10 cellular contexts compared by ENCODE assay signal in genomic region chr6:71289802-71290175, GRCh38. TPM values are rescaled to one million over a fixed set of nuclear protein-coding genes. Genes with fewer than 3 reads are reported as not detected.
A peak's percentile ranks its signal among the peaks of the same experiment; 100 is the strongest.
DNase-seq lines count a peak whose midpoint lies in the region; ATAC-seq and TF ChIP-seq lines count a peak whose summit lies in the region.
"Had no signal": no experiment of that assay in that cellular context is flagged by ENCODE, and none has a peak within 500 bp of the region (broad histone marks: within the 10 kb centered on the region; RNA-seq: fewer than 3 reads in every experiment).

No MANE protein-coding gene starts in this region.

- POLR2A ChIA-PET in naive thymus-derived CD4-positive, alpha-beta T cell (lab: Charles Lee): no interaction called here

- H3K27ac Mint-ChIP-seq in IgD-negative memory B cell: peak overlapping the region in 2 of 3 donors; percentile 77 to 82
- peak overlapping the region in 5 of 9 donors; percentile 15 to 81 (median 63) for H3K27ac Mint-ChIP-seq in naive thymus-derived CD4-positive, alpha-beta T cell

- intact Hi-C loops in naive thymus-derived CD4-positive, alpha-beta T cell (cut with micrococcal nuclease): loop anchor here (2.0 to 5.0 kb wide), 6 partner anchors 59 to 1493 kb away; partner anchors contain the start of genes FAM135A (in 2 of the 2), KCNQ5 (in 1 of the 2) and LMBRD1 (in 1 of the 2)

- H3K4me3 ChIP-seq in AG10803 (ENCODE audit: low read length): peak overlapping the region; percentile 67
- peak overlapping the region; percentile 71 for H3K4me3 ChIP-seq in choroid plexus epithelial cell (ENCODE audit: low read depth, low read length)
- peak overlapping the region; percentile 41 for H3K4me3 ChIP-seq in naive thymus-derived CD4-positive, alpha-beta T cell (ENCODE audit: low read length)
- H3K4me3 ChIP-seq: K562 had no signal

- peaks cover 13% of the 10 kb centered on the region for H3K36me3 Mint-ChIP-seq in IgD-negative memory B cell
- H3K36me3 Mint-ChIP-seq in naive thymus-derived CD4-positive, alpha-beta T cell: peaks cover 9 to 14% (median 11%) of the 10 kb centered on the region in 5 donors

- no peak for ATAC-seq in naive thymus-derived CD4-positive, alpha-beta T cell
- ATAC-seq: K562 had no signal

- peaks cover 39 to 41% (median 41%) of the 10 kb centered on the region in 3 donors for H3K4me1 Mint-ChIP-seq in IgD-negative memory B cell
- peaks cover 29 to 43% (median 35%) of the 10 kb centered on the region in 7 donors for H3K4me1 Mint-ChIP-seq in naive thymus-derived CD4-positive, alpha-beta T cell

- no peak overlapping the region for H3K27ac ChIP-seq in naive thymus-derived CD4-positive, alpha-beta T cell (ENCODE audit: low read depth, low read length)

- DNase-seq in AG10803 (ENCODE audit: low read depth): no peak
- DNase-seq in choroid plexus epithelial cell (ENCODE audit: low read depth): no peak
- DNase-seq in naive thymus-derived CD4-positive, alpha-beta T cell: no peak
- DNase-seq in iPS-NIHi7 (ENCODE audit: extremely low spot score): no peak
- no peak for DNase-seq in cerebellar cortex (ENCODE audit: low spot score)
- no peak for DNase-seq in NCI-H524 treated with DMSO at 0.1 percent for 48 hours (lab: John Stamatoyannopoulos, UW)
- no peak for DNase-seq in DMS 273 (lab: John Stamatoyannopoulos, UW; ENCODE audit: unreplicated experiment)

- CTCF ChIA-PET in naive thymus-derived CD4-positive, alpha-beta T cell (lab: Charles Lee): no interaction called here

- no peaks in the 10 kb centered on the region for H3K9me3 ChIP-seq in naive thymus-derived CD4-positive, alpha-beta T cell (ENCODE audit: control insufficient read depth in 2 of 3, low read length in 3 of 3)
- H3K9me3 ChIP-seq: adrenal gland had no signal

- H3K27me3 Mint-ChIP-seq in IgD-negative memory B cell: no peaks in the 10 kb centered on the region
- peaks cover 0 to 20% (median 0%) of the 10 kb centered on the region in 5 donors for H3K27me3 Mint-ChIP-seq in naive thymus-derived CD4-positive, alpha-beta T cell

- peak overlapping the region; percentile 83 to 94 (median 92) for H3K4me3 Mint-ChIP-seq in IgD-negative memory B cell
- H3K4me3 Mint-ChIP-seq in naive thymus-derived CD4-positive, alpha-beta T cell: peak overlapping the region; percentile 62 to 88 (median 83)

- H3K36me3 ChIP-seq in naive thymus-derived CD4-positive, alpha-beta T cell (ENCODE audit: control insufficient read depth in 2 of 3, insufficient read depth in 3 of 3, low read length in 3 of 3): peaks cover 0 to 3% (median 0%) of the 10 kb centered on the region in 3 experiments
- H3K36me3 ChIP-seq: adrenal gland had no signal

- TF ChIP-seq CTCF in AG10803 (conservative IDR thresholded peaks at IDR 0.05; ENCODE audit: low read length): no peak
- TF ChIP-seq CTCF in choroid plexus epithelial cell (conservative IDR thresholded peaks at IDR 0.05; ENCODE audit: low read depth, low read length): no peak

- H3K4me1 ChIP-seq in naive thymus-derived CD4-positive, alpha-beta T cell (ENCODE audit: control insufficient read depth in 2 of 2, insufficient read depth in 2 of 2, low read length in 2 of 2): peaks cover 5 to 26% of the 10 kb centered on the region in 2 donors

- H3K9me3 Mint-ChIP-seq in IgD-negative memory B cell: no peaks in the 10 kb centered on the region
- no peaks in the 10 kb centered on the region for H3K9me3 Mint-ChIP-seq in naive thymus-derived CD4-positive, alpha-beta T cell

- H3K27me3 ChIP-seq in naive thymus-derived CD4-positive, alpha-beta T cell (ENCODE audit: control insufficient read depth in 2 of 2, insufficient read depth in 2 of 2, low read length in 2 of 2): no peaks in the 10 kb centered on the region
- H3K27me3 ChIP-seq: adrenal gland had no signal

RNA-seq across cellular contexts. Expression of gene OGFRL1, which starts 1.2 kb away (rescaled TPM):
- 2.7 TPM for polyA plus RNA-seq in IgD-negative memory B cell
- 10 to 100 TPM in 2 of 5 experiments, 1 to 10 TPM in 3; 4.3 to 30.4 (median 4.7) TPM for total RNA-seq in naive thymus-derived CD4-positive, alpha-beta T cell
- 1 to 10 TPM in 1 of 2 donors, under 1 TPM in 1; 0.89 to 1.1 TPM for polyA plus RNA-seq in naive thymus-derived CD4-positive, alpha-beta T cell
